12 cellular contexts compared by ENCODE assay signal in genomic region chr19:58317481-58318072, GRCh38. TPM values are rescaled to one million over a fixed set of nuclear protein-coding genes. Genes with fewer than 3 reads are reported as not detected.
A peak's percentile ranks its signal among the peaks of the same experiment; 100 is the strongest.
DNase-seq lines count a peak whose midpoint lies in the region; ATAC-seq, FAIRE-seq and TF ChIP-seq lines count a peak whose summit lies in the region.
"Had no signal": no experiment of that assay in that cellular context is flagged by ENCODE, and none has a peak within 500 bp of the region (broad histone marks: within the 10 kb centered on the region; RNA-seq: fewer than 3 reads in every experiment).

No MANE protein-coding gene starts in this region.

- peaks cover 13% of the 10 kb centered on the region for H3K36me3 ChIP-seq in fibroblast of lung (ENCODE audit: control insufficient read depth, insufficient read depth, low read length)

- no peak overlapping the region for H3K4me3 ChIP-seq in A549
- H3K4me3 ChIP-seq in fibroblast of lung (replicated peaks in 1 of 4; ENCODE audit: control extremely low read depth in 1 of 4, insufficient read depth in 1 of 4, low read depth in 3 of 4, low read length in 4 of 4) = no peak overlapping the region
- H3K4me3 ChIP-seq: lower lobe of right lung had no signal

- H3K9ac ChIP-seq in fibroblast of lung (ENCODE audit: insufficient read depth, low read length) = no peak overlapping the region

- WGBS in A549 (ENCODE audit: missing lambda C conversion rate) = 74% methylated on average over 6 of the region's 6 CpGs

- H3K4me1 ChIP-seq in A549 = no peaks in the 10 kb centered on the region
- H3K4me1 ChIP-seq in fibroblast of lung (ENCODE audit: control insufficient read depth, extremely low read depth, insufficient read depth, low read length) = no peaks in the 10 kb centered on the region
- H3K4me1 ChIP-seq: lower lobe of right lung had no signal

- no peak for TF ChIP-seq RAD21 in A549 (conservative IDR thresholded peaks at IDR 0.05 in 1 of 2, IDR thresholded peaks at IDR 0.05 in 1 of 2)

- no peaks in the 10 kb centered on the region for H3K79me2 ChIP-seq in fibroblast of lung (ENCODE audit: control insufficient read depth, insufficient read depth, low read length)

- POLR2A ChIA-PET in A549 (lab: Yijun Ruan, JAX) = interaction anchor here (0.6 to 2.8 kb wide), 4 partner anchors 9 to 155 kb away, joined by 3 to 11 read pairs (median 6); partner anchors contain the start of genes ERVK3-1, ZNF497 and ZSCAN22

- no peak overlapping the region for H3K4me2 ChIP-seq in A549
- no peak overlapping the region for H3K4me2 ChIP-seq in fibroblast of lung (ENCODE audit: extremely low read depth, insufficient read depth, low read length)

- TF ChIP-seq CTCF in A549 (IDR thresholded peaks at IDR 0.05) = no peak
- TF ChIP-seq CTCF in fibroblast of lung (conservative IDR thresholded peaks at IDR 0.05 in 1 of 2, IDR thresholded peaks at IDR 0.05 in 1 of 2; ENCODE audit: low read depth in 1 of 2, low read length in 2 of 2) = no peak

- CTCF ChIA-PET in A549 (lab: Yijun Ruan, JAX) = interaction anchor here (0.6 to 1.4 kb wide), 4 partner anchors 13 to 25 kb away, joined by 3 to 4 read pairs (median 4); no protein-coding TSS in a partner anchor

- H3K27me3 ChIP-seq in fibroblast of lung (ENCODE audit: control insufficient read depth, insufficient read depth, low read length) = no peaks in the 10 kb centered on the region

- H3K9me3 ChIP-seq in A549 = peaks cover 47% of the 10 kb centered on the region
- H3K9me3 ChIP-seq in fibroblast of lung (ENCODE audit: control insufficient read depth, insufficient read depth, low read depth, low read length) = no peaks in the 10 kb centered on the region
- H3K9me3 ChIP-seq: lower lobe of right lung had no signal

- H4K20me1 ChIP-seq in fibroblast of lung (ENCODE audit: control insufficient read depth, extremely low read depth, insufficient read depth, low read length) = no peaks in the 10 kb centered on the region

- TF ChIP-seq POLR2A in A549 (IDR thresholded peaks at IDR 0.05; ENCODE audit: low read length) = no peak

- ATAC-seq in A549 (peak; percentile 40 to 58; a peak in 4 of 6 replicates), esophagus mucosa (no peak), HG02885 (IDR thresholded peaks at IDR 0.05; ENCODE audit: poor library complexity, unreplicated experiment) (no peak)
- ATAC-seq: lower lobe of right lung, sciatic nerve had no signal

- in situ Hi-C loops in SK-MEL-5 (cut with HindIII; ENCODE audit: low pct_unique_long_range_greater_than_20kb, low sequenced_read_pairs) = no loop called here

- H2AFZ ChIP-seq in fibroblast of lung (ENCODE audit: low read length) = no peak overlapping the region

- no peak for FAIRE-seq in A549 (lab: Jason Lieb, UNC)

- no peak for TF ChIP-seq EP300 in A549 (IDR thresholded peaks at IDR 0.05)

- H3K27ac ChIP-seq in A549 (no peak overlapping the region), fibroblast of lung (ENCODE audit: insufficient read depth, low read length) (no peak overlapping the region)
- H3K27ac ChIP-seq: lower lobe of right lung had no signal

- DNase-seq in A549 (ENCODE audit: low read depth in 1 of 2, low spot score in 1 of 2) (peak in 1 of 2 experiments; percentile 51), HCEC 1CT (peak; percentile 15), SK-MEL-5 (ENCODE audit: low read depth, low spot score) (peak; percentile 6), fibroblast of lung (ENCODE audit: low read depth in 2 of 2) (peak; percentile 47 to 66), NCI-H1417 (lab: John Stamatoyannopoulos, UW) (no peak), hippocampal formation (lab: John Stamatoyannopoulos, UW) (no peak)
- DNase-seq: COR-L47, GOT3, lower lobe of right lung had no signal

TF ChIP-seq in A549, 52 proteins besides CTCF, POLR2A, EP300 and RAD21 (continues in another document):
- TF ChIP-seq NFE2L2 (conservative IDR thresholded peaks at IDR 0.05; ENCODE audit: low read length) = no peak
- TF ChIP-seq HOXB13 (CRISPR knock-in tag; IDR thresholded peaks at IDR 0.05; ENCODE audit: low read depth) = 0 out of 2 replicates have a peak, but pooled peaks have one; percentile 45
- TF ChIP-seq EHF (CRISPR knock-in tag; IDR thresholded peaks at IDR 0.05) = no peak

RNA-seq across cellular contexts. Expression of gene ZSCAN22, which starts 9.2 kb away (rescaled TPM):
- polyA plus RNA-seq in A549 (2011; rRNA removed) (4.4 and 5.3 TPM in 2 replicates), A549 (2017; fragmentation: RNase III; extraction: RNeasy Plus Mini Kit Qiagen cat#74134 plus additional on column Dnase treatment) (2.0 to 2.2 TPM (median 2.0 TPM) in 3 replicates), fibroblast of lung (2.8 and 3.0 TPM in 2 replicates)
- 2.1 and 2.5 TPM in 2 replicates for polyA plus RNA-seq in A549 (2012; cell fraction: cytosol; rRNA removed)
- 3.0 and 3.6 TPM in 2 replicates for polyA plus RNA-seq in A549 (2012; cell fraction: nucleus; rRNA removed)
- polyA minus RNA-seq in A549 (2011; rRNA and poly(A)+ RNA removed) = 12.4 and 12.9 TPM in 2 replicates
- 2.9 and 3.2 TPM in 2 replicates for total RNA-seq in SK-MEL-5 (2014; rRNA removed; shearing (Covaris generic))
- 3.7 and 4.0 TPM in 2 replicates for polyA plus RNA-seq in SK-MEL-5 (2015; cell fraction: cytosol; rRNA removed)
- polyA plus RNA-seq in SK-MEL-5 (2015; cell fraction: nucleus; rRNA removed) = 4.0 and 4.6 TPM in 2 replicates
- total RNA-seq in fibroblast of lung (2.3 and 3.0 TPM in 2 replicates), esophagus mucosa (2.5 TPM)
- polyA plus RNA-seq in fibroblast of lung (2012) = 1.4 and 1.6 TPM in 2 replicates
- polyA minus RNA-seq in fibroblast of lung (ENCODE audit: low replicate concordance) = 4.4 and 6.1 TPM in 2 replicates

RNA-seq across cellular contexts. Expression of gene ERVK3-1, which starts 12.4 kb away (rescaled TPM):
- polyA plus RNA-seq in A549 (2011; rRNA removed) (112 and 142 TPM in 2 replicates), A549 (2017; fragmentation: RNase III; extraction: RNeasy Plus Mini Kit Qiagen cat#74134 plus additional on column Dnase treatment) (104 to 126 TPM (median 109 TPM) in 3 replicates), fibroblast of lung (36.6 and 44.7 TPM in 2 replicates)
- polyA plus RNA-seq in A549 (2012; cell fraction: cytosol; rRNA removed) = 68.7 and 76.9 TPM in 2 replicates
- 90.0 and 131 TPM in 2 replicates for polyA plus RNA-seq in A549 (2012; cell fraction: nucleus; rRNA removed)
- 53.7 and 56.4 TPM in 2 replicates for polyA minus RNA-seq in A549 (2011; rRNA and poly(A)+ RNA removed)
- total RNA-seq in SK-MEL-5 (2014; rRNA removed; shearing (Covaris generic)) = 48.0 and 48.1 TPM in 2 replicates
- 31.5 and 37.9 TPM in 2 replicates for polyA plus RNA-seq in SK-MEL-5 (2015; cell fraction: cytosol; rRNA removed)
- 125 and 160 TPM in 2 replicates for polyA plus RNA-seq in SK-MEL-5 (2015; cell fraction: nucleus; rRNA removed)
- total RNA-seq in fibroblast of lung (20.0 and 25.6 TPM in 2 replicates), esophagus mucosa (18.6 TPM)
- 34.9 and 40.5 TPM in 2 replicates for polyA plus RNA-seq in fibroblast of lung (2012)
- 4.2 and 14.1 TPM in 2 replicates for polyA minus RNA-seq in fibroblast of lung (ENCODE audit: low replicate concordance)

RNA-seq across cellular contexts. Expression of gene A1BG, which starts 35.7 kb away (rescaled TPM):
- polyA plus RNA-seq in A549 (2011; rRNA removed) = 1.5 and 2.5 TPM in 2 replicates
- 10.7 and 15.5 TPM in 2 replicates for polyA plus RNA-seq in A549 (2012; cell fraction: cytosol; rRNA removed)
- polyA plus RNA-seq in A549 (2012; cell fraction: nucleus; rRNA removed) = 12.5 and 14.9 TPM in 2 replicates
- polyA plus RNA-seq in A549 (2017; fragmentation: RNase III; extraction: RNeasy Plus Mini Kit Qiagen cat#74134 plus additional on column Dnase treatment) = 9.3 to 11.1 TPM (median 9.5 TPM) in 3 replicates
- polyA minus RNA-seq in A549 (2011; rRNA and poly(A)+ RNA removed) = 0.15 and 1.0 TPM in 2 replicates
- total RNA-seq in SK-MEL-5 (2014; rRNA removed; shearing (Covaris generic)) = 18.7 and 23.4 TPM in 2 replicates
- polyA plus RNA-seq in SK-MEL-5 (2015; cell fraction: cytosol; rRNA removed) = 29.3 and 65.7 TPM in 2 replicates
- polyA plus RNA-seq in SK-MEL-5 (2015; cell fraction: nucleus; rRNA removed) = 10.4 and 17.9 TPM in 2 replicates
- total RNA-seq in fibroblast of lung = 3.3 and 12.6 TPM in 2 replicates
- polyA plus RNA-seq in fibroblast of lung = 5.0 and 8.3 TPM in 2 replicates
- polyA plus RNA-seq in fibroblast of lung (2012) = 29.7 and 31.5 TPM in 2 replicates
- 1.3 and 1.4 TPM in 2 replicates for polyA minus RNA-seq in fibroblast of lung (ENCODE audit: low replicate concordance)
- 3.5 TPM for total RNA-seq in esophagus mucosa

RNA-seq across cellular contexts. Expression of gene ZNF8, which starts 38.8 kb away (rescaled TPM):
- polyA plus RNA-seq in A549 (2011; rRNA removed) (4.0 and 5.6 TPM in 2 replicates), A549 (2017; fragmentation: RNase III; extraction: RNeasy Plus Mini Kit Qiagen cat#74134 plus additional on column Dnase treatment) (2.0 to 2.3 TPM (median 2.3 TPM) in 3 replicates), fibroblast of lung (2.3 and 2.6 TPM in 2 replicates)
- polyA plus RNA-seq in A549 (2012; cell fraction: cytosol; rRNA removed) = 1.2 and 1.8 TPM in 2 replicates
- polyA plus RNA-seq in A549 (2012; cell fraction: nucleus; rRNA removed) = 4.2 and 6.8 TPM in 2 replicates
- 15.5 and 16.9 TPM in 2 replicates for polyA minus RNA-seq in A549 (2011; rRNA and poly(A)+ RNA removed)
- total RNA-seq in SK-MEL-5 (2014; rRNA removed; shearing (Covaris generic)) = 2.9 and 3.6 TPM in 2 replicates
- 2.1 and 2.3 TPM in 2 replicates for polyA plus RNA-seq in SK-MEL-5 (2015; cell fraction: cytosol; rRNA removed)
- 7.3 and 7.4 TPM in 2 replicates for polyA plus RNA-seq in SK-MEL-5 (2015; cell fraction: nucleus; rRNA removed)
- total RNA-seq in fibroblast of lung (4.9 and 5.6 TPM in 2 replicates), esophagus mucosa (2.9 TPM)
- polyA plus RNA-seq in fibroblast of lung (2012) = 0.91 and 1.6 TPM in 2 replicates
- polyA minus RNA-seq in fibroblast of lung (ENCODE audit: low replicate concordance) = 15.6 and 16.6 TPM in 2 replicates

RNA-seq across cellular contexts. Expression of gene ZNF497, which starts 45.0 kb away (rescaled TPM):
- 1.1 and 1.4 TPM in 2 replicates for polyA plus RNA-seq in A549 (2011; rRNA removed)
- 1.2 and 1.9 TPM in 2 replicates for polyA plus RNA-seq in A549 (2012; cell fraction: cytosol; rRNA removed)
- polyA plus RNA-seq in A549 (2012; cell fraction: nucleus; rRNA removed) = 8.8 and 15.6 TPM in 2 replicates
- 1.6 to 2.4 TPM (median 2.0 TPM) in 3 replicates for polyA plus RNA-seq in A549 (2017; fragmentation: RNase III; extraction: RNeasy Plus Mini Kit Qiagen cat#74134 plus additional on column Dnase treatment)
- 2.1 and 4.2 TPM in 2 replicates for polyA minus RNA-seq in A549 (2011; rRNA and poly(A)+ RNA removed)
- total RNA-seq in SK-MEL-5 (2014; rRNA removed; shearing (Covaris generic)) = 0.40 and 1.3 TPM in 2 replicates
- polyA plus RNA-seq in SK-MEL-5 (2015; cell fraction: cytosol; rRNA removed) = 0.25 and 0.93 TPM in 2 replicates
- polyA plus RNA-seq in SK-MEL-5 (2015; cell fraction: nucleus; rRNA removed) = 0.51 and 1.2 TPM in 2 replicates
- total RNA-seq in fibroblast of lung = 1.5 and 2.5 TPM in 2 replicates
- 0.03 and 0.05 TPM in 2 replicates for polyA plus RNA-seq in fibroblast of lung
- 0.75 and 0.77 TPM in 2 replicates for polyA plus RNA-seq in fibroblast of lung (2012)
- polyA minus RNA-seq in fibroblast of lung (ENCODE audit: low replicate concordance) = not detected in 2 replicates
- total RNA-seq in esophagus mucosa = 1.1 TPM

Comparison
In these comparisons a context has a peak if more than half of its experiments do, and no peak if none do; other contexts are left out.
1. ATAC-seq: peak in A549 (2 of 2); none in esophagus mucosa (single experiment) and HG02885 (single experiment).
2. DNase-seq: peak in HCEC 1CT (single experiment), SK-MEL-5 (single experiment) and fibroblast of lung (2 of 2); none in NCI-H1417 (0 of 3) and hippocampal formation (0 of 2).